9 cellular contexts compared by ENCODE assay signal in the genomic region with DNA sequence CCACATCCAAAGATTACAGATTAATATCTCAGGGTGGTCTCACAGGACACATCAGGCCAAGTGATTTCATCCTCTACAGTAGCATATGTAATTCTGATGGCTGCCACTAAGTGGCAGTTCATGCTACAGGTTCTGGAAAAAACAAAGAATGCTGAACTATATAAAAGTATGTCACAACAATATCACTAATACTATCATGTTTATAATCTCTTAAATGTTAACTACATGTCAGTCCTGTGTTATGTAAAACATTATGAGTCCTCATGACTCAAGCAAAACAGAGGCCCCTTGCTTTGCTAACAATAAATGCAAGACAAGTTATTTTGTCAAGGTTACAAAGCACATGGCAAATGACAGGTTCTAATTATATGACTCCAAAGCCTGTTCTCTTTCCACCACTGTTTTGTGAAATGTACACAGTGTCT.
DNase-seq lines count a peak whose midpoint lies in the region; ATAC-seq and TF ChIP-seq lines count a peak whose summit lies in the region.
"Had no signal": no experiment of that assay in that cellular context is flagged by ENCODE, and none has a peak within 500 bp of the region (broad histone marks: within the 10 kb centered on the region; RNA-seq: fewer than 3 reads in every experiment).

No MANE protein-coding gene starts in this region.

- H3K36me3 ChIP-seq in DOHH2 (ENCODE audit: control insufficient read depth, low read length) = no peaks in the 10 kb centered on the region
- H3K36me3 ChIP-seq in mammary epithelial cell (ENCODE audit: insufficient read depth, low read length) = no peaks in the 10 kb centered on the region

- H3K79me2 ChIP-seq in DOHH2 (ENCODE audit: control insufficient read depth, low read length) (no peaks in the 10 kb centered on the region), mammary epithelial cell (ENCODE audit: insufficient read depth, low read length) (no peaks in the 10 kb centered on the region)

- H4K20me1 ChIP-seq in DOHH2 (ENCODE audit: control insufficient read depth, insufficient read depth, low read depth, low read length) (no peaks in the 10 kb centered on the region), mammary epithelial cell (ENCODE audit: insufficient read depth, low read length) (no peaks in the 10 kb centered on the region)

- intact Hi-C loops in mammary epithelial cell (cut with micrococcal nuclease) = no loop called here

- no peak for TF ChIP-seq EP300 in Ishikawa (IDR thresholded peaks at IDR 0.05; ENCODE audit: borderline replicate concordance)

- CTCF ChIA-PET in mammary epithelial cell (lab: Charles Lee; ENCODE audit: low non-redundant PET) = no interaction called here

- H3K9me3 ChIP-seq in DOHH2 (ENCODE audit: control insufficient read depth, insufficient read depth, low read length) (no peaks in the 10 kb centered on the region), mammary epithelial cell (replicated peaks; ENCODE audit: insufficient read depth, low read length) (no peaks in the 10 kb centered on the region)

- H2AFZ ChIP-seq in mammary epithelial cell (ENCODE audit: low read depth, low read length) = no peak overlapping the region

- H3K4me1 ChIP-seq in DOHH2 (ENCODE audit: control insufficient read depth, low read length) (no peaks in the 10 kb centered on the region), mammary epithelial cell (ENCODE audit: insufficient read depth, low read length) (no peaks in the 10 kb centered on the region)

- peak; percentile 64 for TF ChIP-seq CTCF in DOHH2 (IDR thresholded peaks at IDR 0.05; ENCODE audit: low read depth, low read length, poor library complexity, severe bottlenecking)
- TF ChIP-seq CTCF in mammary epithelial cell (conservative IDR thresholded peaks at IDR 0.05 in 1 of 2, IDR thresholded peaks at IDR 0.05 in 1 of 2; ENCODE audit: extremely low read depth in 1 of 2, insufficient read depth in 1 of 2, low read depth in 1 of 2, low read length in 2 of 2) = peak; percentile 53 to 66
- peak; percentile 50 to 67 (median 59) for TF ChIP-seq CTCF in nephron (IDR thresholded peaks at IDR 0.05; ENCODE audit: unreplicated experiment in 3 of 3)

- no peak overlapping the region for H3K4me3 Mint-ChIP-seq in nephron

- no peaks in the 10 kb centered on the region for H3K27me3 ChIP-seq in DOHH2 (ENCODE audit: control insufficient read depth, low read length)
- no peaks in the 10 kb centered on the region for H3K27me3 ChIP-seq in mammary epithelial cell (ENCODE audit: insufficient read depth, low read length)

- no peaks in the 10 kb centered on the region for H3K4me1 Mint-ChIP-seq in nephron

- in situ Hi-C loops in mammary epithelial cell (cut with MboI; ENCODE audit: low sequenced_read_pairs in 2 of 2) = no loop called here

- H3K9me2 ChIP-seq in DOHH2 (replicated peaks; ENCODE audit: control insufficient read depth, low read length) = no peaks in the 10 kb centered on the region

- peak; percentile 83 for ATAC-seq in GM21367 (IDR thresholded peaks at IDR 0.05; ENCODE audit: unreplicated experiment)
- ATAC-seq in HG02571 (IDR thresholded peaks at IDR 0.05; ENCODE audit: unreplicated experiment) = no peak

- H3K27ac ChIP-seq in DOHH2 (ENCODE audit: low read depth, low read length) (no peak overlapping the region), mammary epithelial cell (ENCODE audit: insufficient read depth, low read depth, low read length) (no peak overlapping the region)
- H3K27ac ChIP-seq: SK-N-MC had no signal

- TF ChIP-seq RAD21 in Ishikawa (IDR thresholded peaks at IDR 0.05; ENCODE audit: low read depth) = peak; percentile 51; the same call in 1 of the 2 replicates

- dilution Hi-C loops in mammary epithelial cell (cut with HindIII; ENCODE audit: low sequenced_read_pairs) = no loop called here

- H3K4me3 ChIP-seq in DOHH2 (ENCODE audit: low read length) = no peak overlapping the region
- H3K4me3 ChIP-seq in mammary epithelial cell (replicated peaks in 1 of 3; ENCODE audit: insufficient read depth in 1 of 3, low read depth in 2 of 3, low read length in 3 of 3) = no peak overlapping the region
- H3K4me3 ChIP-seq: SK-N-MC had no signal

- H3K27ac Mint-ChIP-seq in nephron = no peak overlapping the region

- H3K9ac ChIP-seq in mammary epithelial cell (ENCODE audit: insufficient read depth, low read length) = no peak overlapping the region

- no TSS peak for BruUV-seq in mammary epithelial cell (replicated peaks; lab: Mats Ljungman, UMichigan)

- H3K9me3 Mint-ChIP-seq in nephron = peaks cover 3% of the 10 kb centered on the region

- no peaks in the 10 kb centered on the region for H3F3A ChIP-seq in DOHH2 (ENCODE audit: control insufficient read depth, insufficient read depth)

- H3K27me3 Mint-ChIP-seq in nephron (ENCODE audit: low read depth) = no peaks in the 10 kb centered on the region

- H3K4me2 ChIP-seq in DOHH2 (ENCODE audit: low read length) = no peak overlapping the region
- H3K4me2 ChIP-seq in mammary epithelial cell (ENCODE audit: insufficient read depth, low read depth, low read length) = no peak overlapping the region

- DNase-seq in mammary epithelial cell = peak; percentile 9
- no peak for DNase-seq in T-helper 2 cell
- no peak for DNase-seq in stimulated activated CD8-positive, alpha-beta memory T cell treated with anti-CD3 and anti-CD28 coated beads, Interleukin-4, amount 100 ng/mL, for 48 hours

- H3K36me3 Mint-ChIP-seq in nephron (ENCODE audit: low read depth) = peaks cover 21% of the 10 kb centered on the region

TF ChIP-seq in Ishikawa, 13 proteins besides CTCF, POLR2A, EP300 and RAD21:
- TF ChIP-seq YY1 (IDR thresholded peaks at IDR 0.05; ENCODE audit: low read depth) = no peak
- TF ChIP-seq FOXM1 (IDR thresholded peaks at IDR 0.05; ENCODE audit: borderline replicate concordance, low read depth) = no peak
- TF ChIP-seq TCF12 (IDR thresholded peaks at IDR 0.05; ENCODE audit: low read depth) = no peak
- no peak for TF ChIP-seq CREB1 (IDR thresholded peaks at IDR 0.05; ENCODE audit: low read depth)
- TF ChIP-seq, protein P1, sequence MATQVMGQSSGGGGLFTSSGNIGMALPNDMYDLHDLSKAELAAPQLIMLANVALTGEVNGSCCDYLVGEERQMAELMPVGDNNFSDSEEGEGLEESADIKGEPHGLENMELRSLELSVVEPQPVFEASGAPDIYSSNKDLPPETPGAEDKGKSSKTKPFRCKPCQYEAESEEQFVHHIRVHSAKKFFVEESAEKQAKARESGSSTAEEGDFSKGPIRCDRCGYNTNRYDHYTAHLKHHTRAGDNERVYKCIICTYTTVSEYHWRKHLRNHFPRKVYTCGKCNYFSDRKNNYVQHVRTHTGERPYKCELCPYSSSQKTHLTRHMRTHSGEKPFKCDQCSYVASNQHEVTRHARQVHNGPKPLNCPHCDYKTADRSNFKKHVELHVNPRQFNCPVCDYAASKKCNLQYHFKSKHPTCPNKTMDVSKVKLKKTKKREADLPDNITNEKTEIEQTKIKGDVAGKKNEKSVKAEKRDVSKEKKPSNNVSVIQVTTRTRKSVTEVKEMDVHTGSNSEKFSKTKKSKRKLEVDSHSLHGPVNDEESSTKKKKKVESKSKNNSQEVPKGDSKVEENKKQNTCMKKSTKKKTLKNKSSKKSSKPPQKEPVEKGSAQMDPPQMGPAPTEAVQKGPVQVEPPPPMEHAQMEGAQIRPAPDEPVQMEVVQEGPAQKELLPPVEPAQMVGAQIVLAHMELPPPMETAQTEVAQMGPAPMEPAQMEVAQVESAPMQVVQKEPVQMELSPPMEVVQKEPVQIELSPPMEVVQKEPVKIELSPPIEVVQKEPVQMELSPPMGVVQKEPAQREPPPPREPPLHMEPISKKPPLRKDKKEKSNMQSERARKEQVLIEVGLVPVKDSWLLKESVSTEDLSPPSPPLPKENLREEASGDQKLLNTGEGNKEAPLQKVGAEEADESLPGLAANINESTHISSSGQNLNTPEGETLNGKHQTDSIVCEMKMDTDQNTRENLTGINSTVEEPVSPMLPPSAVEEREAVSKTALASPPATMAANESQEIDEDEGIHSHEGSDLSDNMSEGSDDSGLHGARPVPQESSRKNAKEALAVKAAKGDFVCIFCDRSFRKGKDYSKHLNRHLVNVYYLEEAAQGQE (IDR thresholded peaks at IDR 0.05; ENCODE audit: low read depth) = no peak
- TF ChIP-seq MAX (IDR thresholded peaks at IDR 0.05) = no peak
- TF ChIP-seq, protein P2, sequence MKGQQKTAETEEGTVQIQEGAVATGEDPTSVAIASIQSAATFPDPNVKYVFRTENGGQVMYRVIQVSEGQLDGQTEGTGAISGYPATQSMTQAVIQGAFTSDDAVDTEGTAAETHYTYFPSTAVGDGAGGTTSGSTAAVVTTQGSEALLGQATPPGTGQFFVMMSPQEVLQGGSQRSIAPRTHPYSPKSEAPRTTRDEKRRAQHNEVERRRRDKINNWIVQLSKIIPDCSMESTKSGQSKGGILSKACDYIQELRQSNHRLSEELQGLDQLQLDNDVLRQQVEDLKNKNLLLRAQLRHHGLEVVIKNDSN (IDR thresholded peaks at IDR 0.05) = no peak
TF ChIP-seq in Ishikawa: peak in this region for 0.
